In genomic region chr6:5215181-5215580, GRCh38 we compare ENCODE assay signal across 15 cellular contexts. TPM values are rescaled to one million over a fixed set of nuclear protein-coding genes. Genes with fewer than 3 reads are reported as not detected.
DNase-seq lines count a peak whose midpoint lies in the region; ATAC-seq, FAIRE-seq and TF ChIP-seq lines count a peak whose summit lies in the region.
"Had no signal": no experiment of that assay in that cellular context is flagged by ENCODE, and none has a peak within 500 bp of the region (broad histone marks: within the 10 kb centered on the region; RNA-seq: fewer than 3 reads in every experiment).

No MANE protein-coding gene starts in this region.

- H3K27me3 ChIP-seq in astrocyte (ENCODE audit: insufficient read depth, low read length) (no peaks in the 10 kb centered on the region), thyroid gland (no peaks in the 10 kb centered on the region), small intestine (ENCODE audit: control insufficient read depth in 2 of 2, insufficient read depth in 2 of 2, low read length in 2 of 2) (no peaks in the 10 kb centered on the region)

- intact Hi-C loops in activated CD4-positive, alpha-beta T cell treated with anti-CD3 and anti-CD28 coated beads for 36 hours (cut with DNase I, micrococcal nuclease), result loop anchor here (2.0 to 10.0 kb wide), 2 partner anchors 180 to 184 kb away; no protein-coding TSS in a partner anchor
- intact Hi-C loops in thyroid gland (cut with DNase I), result loop anchor here (10.0 kb wide), 2 partner anchors 70 to 90 kb away; no protein-coding TSS in a partner anchor

- no peaks in the 10 kb centered on the region for H3K9me3 ChIP-seq in astrocyte (ENCODE audit: insufficient read depth, low read depth, low read length)
- H3K9me3 ChIP-seq in thyroid gland, result no peaks in the 10 kb centered on the region
- no peaks in the 10 kb centered on the region for H3K9me3 ChIP-seq in small intestine (ENCODE audit: control insufficient read depth, low read depth)

- peaks cover 4% of the 10 kb centered on the region for H4K20me1 ChIP-seq in astrocyte (ENCODE audit: insufficient read depth, low read length)

- no peak for TF ChIP-seq POLR2A in thyroid gland (IDR thresholded peaks at IDR 0.05)

- peaks cover 15% of the 10 kb centered on the region for H3K4me1 Mint-ChIP-seq in activated CD4-positive, alpha-beta T cell treated with anti-CD3 and anti-CD28 coated beads, Interleukin-2, amount 10 ng/mL, durations not matched to agents 7 days and 5 days
- peaks cover 10% of the 10 kb centered on the region for H3K4me1 Mint-ChIP-seq in activated CD4-positive, alpha-beta T cell treated with anti-CD3 and anti-CD28 coated beads for 36 hours
- H3K4me1 Mint-ChIP-seq in astrocyte (ENCODE audit: low read depth, unreplicated experiment), result peaks cover 26% of the 10 kb centered on the region

- H3K9ac ChIP-seq in astrocyte (ENCODE audit: low read length), result no peak overlapping the region

- H3K4me3 Mint-ChIP-seq in activated CD4-positive, alpha-beta T cell treated with anti-CD3 and anti-CD28 coated beads, Interleukin-2, amount 10 ng/mL, durations not matched to agents 7 days and 5 days, result no peak overlapping the region
- no peak overlapping the region for H3K4me3 Mint-ChIP-seq in activated CD4-positive, alpha-beta T cell treated with anti-CD3 and anti-CD28 coated beads for 36 hours
- no peak overlapping the region for H3K4me3 Mint-ChIP-seq in astrocyte (ENCODE audit: unreplicated experiment)
- H3K4me3 Mint-ChIP-seq: CD4-positive, alpha-beta T cell; naive thymus-derived CD8-positive, alpha-beta T cell had no signal

- no peak overlapping the region for H3K4me2 ChIP-seq in astrocyte (ENCODE audit: low read length)

- H3K27ac ChIP-seq in astrocyte (ENCODE audit: low read depth, low read length), result no peak overlapping the region
- H3K27ac ChIP-seq in thyroid gland, result peak overlapping the region in 2 of 3 donors; percentile 31 to 67
- no peak overlapping the region for H3K27ac ChIP-seq in small intestine (ENCODE audit: low read depth in 1 of 2, low read length in 1 of 2)

- POLR2A ChIA-PET in activated CD4-positive, alpha-beta T cell treated with anti-CD3 and anti-CD28 coated beads, Interleukin-2, amount 10 ng/mL, durations not matched to agents 7 days and 5 days (lab: Charles Lee), result no interaction called here
- POLR2A ChIA-PET in activated CD4-positive, alpha-beta T cell treated with anti-CD3 and anti-CD28 coated beads for 36 hours (lab: Charles Lee), result no interaction called here

- H3K4me3 ChIP-seq in astrocyte (ENCODE audit: insufficient read depth, low read depth, low read length), result no peak overlapping the region
- no peak overlapping the region for H3K4me3 ChIP-seq in foreskin fibroblast (ENCODE audit: low read depth in 1 of 2, low read length in 2 of 2)
- H3K4me3 ChIP-seq in thyroid gland (replicated peaks in 1 of 3), result no peak overlapping the region
- H3K4me3 ChIP-seq in small intestine (ENCODE audit: low read depth in 1 of 2, low read length in 2 of 2), result no peak overlapping the region

- FAIRE-seq in astrocyte (lab: Jason Lieb, UNC) (no peak), small intestine (lab: Jason Lieb, UNC) (no peak)

- no peak for ATAC-seq in activated CD4-positive, alpha-beta T cell treated with anti-CD3 and anti-CD28 coated beads for 36 hours
- no peak for ATAC-seq in HG02623 (IDR thresholded peaks at IDR 0.05; ENCODE audit: unreplicated experiment)
- ATAC-seq: naive thymus-derived CD8-positive, alpha-beta T cell had no signal

- DNase-seq in activated CD4-positive, alpha-beta T cell treated with anti-CD3 and anti-CD28 coated beads, Interleukin-2, amount 10 ng/mL, durations not matched to agents 7 days and 5 days, result no peak
- DNase-seq in activated CD4-positive, alpha-beta T cell treated with anti-CD3 and anti-CD28 coated beads for 36 hours, result no peak
- DNase-seq in astrocyte (ENCODE audit: low read depth), result peak; percentile 8
- peak; percentile 27 to 50 for DNase-seq in foreskin fibroblast
- DNase-seq in thyroid gland, result no peak
- DNase-seq in UCSD-AML1 (lab: John Stamatoyannopoulos, UW; ENCODE audit: unreplicated experiment), result no peak
- no peak for DNase-seq in small intestine
- DNase-seq: activated gamma-delta T cell treated with Interleukin-2 at 50 U/mL for 16 hours; CD4-positive, alpha-beta T cell; naive thymus-derived CD8-positive, alpha-beta T cell; NCI-H446 treated with DMSO at 0.1 percent for 48 hours; SIG-M5; stimulated activated naive CD4-positive, alpha-beta T cell treated with Interleukin-2 at 50 U/mL for 16 hours; T1000 had no signal

- TF ChIP-seq CTCF in astrocyte (IDR thresholded peaks at IDR 0.05; ENCODE audit: insufficient read depth, low read depth, low read length) (no peak), foreskin fibroblast (IDR thresholded peaks at IDR 0.05; ENCODE audit: low read depth, low read length) (no peak), thyroid gland (IDR thresholded peaks at IDR 0.05) (no peak)

- H3K27me3 Mint-ChIP-seq in activated CD4-positive, alpha-beta T cell treated with anti-CD3 and anti-CD28 coated beads, Interleukin-2, amount 10 ng/mL, durations not matched to agents 7 days and 5 days, result no peaks in the 10 kb centered on the region
- no peaks in the 10 kb centered on the region for H3K27me3 Mint-ChIP-seq in activated CD4-positive, alpha-beta T cell treated with anti-CD3 and anti-CD28 coated beads for 36 hours
- no peaks in the 10 kb centered on the region for H3K27me3 Mint-ChIP-seq in astrocyte (ENCODE audit: low read depth, unreplicated experiment)
- H3K27me3 Mint-ChIP-seq: CD4-positive, alpha-beta T cell; naive thymus-derived CD8-positive, alpha-beta T cell had no signal

- H3K9me3 Mint-ChIP-seq in activated CD4-positive, alpha-beta T cell treated with anti-CD3 and anti-CD28 coated beads, Interleukin-2, amount 10 ng/mL, durations not matched to agents 7 days and 5 days, result no peaks in the 10 kb centered on the region
- H3K9me3 Mint-ChIP-seq in activated CD4-positive, alpha-beta T cell treated with anti-CD3 and anti-CD28 coated beads for 36 hours (ENCODE audit: low read depth), result no peaks in the 10 kb centered on the region
- no peaks in the 10 kb centered on the region for H3K9me3 Mint-ChIP-seq in astrocyte (ENCODE audit: unreplicated experiment)
- H3K9me3 Mint-ChIP-seq: CD4-positive, alpha-beta T cell; naive thymus-derived CD8-positive, alpha-beta T cell had no signal

- CTCF ChIA-PET in activated CD4-positive, alpha-beta T cell treated with anti-CD3 and anti-CD28 coated beads, Interleukin-2, amount 10 ng/mL, durations not matched to agents 7 days and 5 days (lab: Charles Lee), result interaction anchor here (1.0 to 1.8 kb wide), 3 partner anchors 10 to 183 kb away, joined by 3 to 8 read pairs (median 4); no protein-coding TSS in a partner anchor
- CTCF ChIA-PET in activated CD4-positive, alpha-beta T cell treated with anti-CD3 and anti-CD28 coated beads for 36 hours (lab: Charles Lee), result interaction anchor here (0.6 to 1.8 kb wide), 10 partner anchors 21 to 1937 kb away, joined by 3 to 7 read pairs (median 4); no protein-coding TSS in a partner anchor

- WGBS in thyroid gland, 2 donors, result 94 to 98% methylated on average over 1 of the region's 1 CpG
- 74 to 93% (median 76%) methylated on average over 1 of the region's 1 CpG for WGBS in small intestine, 3 donors

- peak overlapping the region; percentile 16 for H3K27ac Mint-ChIP-seq in activated CD4-positive, alpha-beta T cell treated with anti-CD3 and anti-CD28 coated beads, Interleukin-2, amount 10 ng/mL, durations not matched to agents 7 days and 5 days
- no peak overlapping the region for H3K27ac Mint-ChIP-seq in activated CD4-positive, alpha-beta T cell treated with anti-CD3 and anti-CD28 coated beads for 36 hours
- H3K27ac Mint-ChIP-seq in astrocyte (ENCODE audit: unreplicated experiment), result peak overlapping the region; percentile 77
- H3K27ac Mint-ChIP-seq: CD4-positive, alpha-beta T cell had no signal

- H3K36me3 ChIP-seq in astrocyte (ENCODE audit: insufficient read depth, low read length) (no peaks in the 10 kb centered on the region), thyroid gland (no peaks in the 10 kb centered on the region), small intestine (ENCODE audit: control insufficient read depth in 2 of 2, insufficient read depth in 2 of 2, low read length in 2 of 2) (peaks cover 0 to 2% of the 10 kb centered on the region in 2 donors)

- H3K36me3 Mint-ChIP-seq in activated CD4-positive, alpha-beta T cell treated with anti-CD3 and anti-CD28 coated beads, Interleukin-2, amount 10 ng/mL, durations not matched to agents 7 days and 5 days (ENCODE audit: low read depth), result peaks cover 3% of the 10 kb centered on the region
- H3K36me3 Mint-ChIP-seq in activated CD4-positive, alpha-beta T cell treated with anti-CD3 and anti-CD28 coated beads for 36 hours (ENCODE audit: low read depth), result peaks cover 29% of the 10 kb centered on the region
- H3K36me3 Mint-ChIP-seq in astrocyte (ENCODE audit: low read depth, unreplicated experiment), result peaks cover 2% of the 10 kb centered on the region

- no peaks in the 10 kb centered on the region for H3K79me2 ChIP-seq in astrocyte (ENCODE audit: insufficient read depth, low read length)

- peaks cover 8% of the 10 kb centered on the region for H3K4me1 ChIP-seq in astrocyte (ENCODE audit: insufficient read depth, low read length)
- peaks cover 36 to 53% of the 10 kb centered on the region in 2 donors for H3K4me1 ChIP-seq in thyroid gland
- H3K4me1 ChIP-seq in small intestine (ENCODE audit: control insufficient read depth in 2 of 2, insufficient read depth in 1 of 2, low read depth in 1 of 2, low read length in 1 of 2), result no peaks in the 10 kb centered on the region

- H2AFZ ChIP-seq in astrocyte (ENCODE audit: low read depth, low read length), result no peak overlapping the region

RNA-seq across cellular contexts. Expression of gene LYRM4, which starts 45.6 kb away (rescaled TPM):
- total RNA-seq in activated CD4-positive, alpha-beta T cell treated with anti-CD3 and anti-CD28 coated beads, Interleukin-2, amount 10 ng/mL, durations not matched to agents 7 days and 5 days, result 10 to 100 TPM; 30.8 to 31.4 TPM
- total RNA-seq in activated CD4-positive, alpha-beta T cell treated with anti-CD3 and anti-CD28 coated beads for 36 hours, result 10 to 100 TPM; 46.4 to 53.4 TPM
- 29.9 and 39.1 TPM in 2 replicates for total RNA-seq in astrocyte
- total RNA-seq in thyroid gland, result 10 to 100 TPM; 26.7 to 32.2 (median 29.5) TPM
- 10 to 100 TPM in 1 of 3 donors, 1 to 10 TPM in 2; 6.5 to 20.2 (median 8.4) TPM for polyA plus RNA-seq in small intestine

RNA-seq across cellular contexts. Expression of gene FARS2, which starts 46.1 kb away (rescaled TPM):
- total RNA-seq in activated CD4-positive, alpha-beta T cell treated with anti-CD3 and anti-CD28 coated beads, Interleukin-2, amount 10 ng/mL, durations not matched to agents 7 days and 5 days, result 10 to 100 TPM; 17.2 to 17.5 TPM
- total RNA-seq in activated CD4-positive, alpha-beta T cell treated with anti-CD3 and anti-CD28 coated beads for 36 hours, result 10 to 100 TPM; 17.6 to 18.4 TPM
- total RNA-seq in astrocyte, result 13.3 and 13.6 TPM in 2 replicates
- total RNA-seq in thyroid gland, result 10 to 100 TPM; 27.4 to 47.1 (median 34.2) TPM
- polyA plus RNA-seq in small intestine, result 10 to 100 TPM in 1 of 3 donors, 1 to 10 TPM in 2; 6.0 to 16.6 (median 8.1) TPM

Comparison
In these comparisons a context has a peak if more than half of its experiments do, and no peak if none do; other contexts are left out.
1. DNase-seq: peak in astrocyte (single experiment) and foreskin fibroblast (2 of 2); none in activated CD4-positive, alpha-beta T cell treated with anti-CD3 and anti-CD28 coated beads, Interleukin-2, amount 10 ng/mL, durations not matched to agents 7 days and 5 days (single experiment), activated CD4-positive, alpha-beta T cell treated with anti-CD3 and anti-CD28 coated beads for 36 hours (single experiment), thyroid gland (0 of 2), UCSD-AML1 (single experiment) and small intestine (single experiment).
2. H3K27ac ChIP-seq: peak in thyroid gland (2 of 3); none in astrocyte (single experiment) and small intestine (0 of 2).